Comparison of ENCODE assay signal across 19 cellular contexts in the genomic region with DNA sequence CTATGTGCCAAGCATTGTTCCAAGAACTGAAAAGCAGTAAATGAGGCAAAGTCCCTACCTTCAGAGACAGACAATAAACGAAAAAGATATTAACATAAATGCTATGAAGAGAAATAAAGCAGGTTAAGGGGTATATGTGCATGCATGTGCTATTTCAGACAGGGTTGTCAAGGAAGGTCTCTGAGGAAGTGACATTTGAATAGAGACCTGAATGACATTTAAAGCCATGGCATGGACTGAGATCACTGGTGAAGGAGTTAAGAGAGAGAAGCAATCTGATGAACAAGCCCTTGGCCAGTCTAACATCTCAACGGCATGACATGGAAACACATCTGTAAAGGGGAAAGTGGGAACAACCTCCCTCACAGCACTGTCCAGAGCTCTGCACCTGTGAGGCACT. TPM values are rescaled to one million over a fixed set of nuclear protein-coding genes. Genes with fewer than 3 reads are reported as not detected.
DNase-seq lines count a peak whose midpoint lies in the region; ATAC-seq and TF ChIP-seq lines count a peak whose summit lies in the region.
"Had no signal": no experiment of that assay in that cellular context is flagged by ENCODE, and none has a peak within 500 bp of the region (broad histone marks: within the 10 kb centered on the region; RNA-seq: fewer than 3 reads in every experiment).

No MANE protein-coding gene starts in this region.

- POLR2A ChIA-PET in WTC11 (lab: Charles Lee), result no interaction called here
- POLR2A ChIA-PET in CD8-positive, alpha-beta T cell (lab: Charles Lee), result no interaction called here

- H3K4me2 ChIP-seq in BLaER1, result peak overlapping the region; percentile 10; the same call in 1 of the 2 replicates
- H3K4me2 ChIP-seq: GM23338 had no signal

- peaks cover 26% of the 10 kb centered on the region for H3K36me3 ChIP-seq in BLaER1
- no peaks in the 10 kb centered on the region for H3K36me3 ChIP-seq in CD8-positive, alpha-beta T cell (ENCODE audit: insufficient read depth, low read length)

- no peaks in the 10 kb centered on the region for H3K27me3 Mint-ChIP-seq in IgD-negative memory B cell
- H3K27me3 Mint-ChIP-seq in endothelial cell (ENCODE audit: unreplicated experiment), result peaks cover 3% of the 10 kb centered on the region
- no peaks in the 10 kb centered on the region for H3K27me3 Mint-ChIP-seq in stimulated activated memory B cell treated with anti-CD40 and anti-IgM and Interleukin-4, amounts not matched to agents 10 μg/mL and 1 μg/mL and 100 μg/mL, for 72 hours
- no peaks in the 10 kb centered on the region; the same call in none of the 2 replicates for H3K27me3 Mint-ChIP-seq in WTC11 (ENCODE audit: low read depth)
- H3K27me3 Mint-ChIP-seq in CD8-positive, alpha-beta T cell (ENCODE audit: low read depth), result no peaks in the 10 kb centered on the region
- H3K27me3 Mint-ChIP-seq: CD4-positive, alpha-beta T cell had no signal

- H3K9ac ChIP-seq in BLaER1, result no peak overlapping the region

- intact Hi-C loops in CD8-positive, alpha-beta T cell (cut with DNase I, micrococcal nuclease), result no loop called here

- peak overlapping the region; percentile 1 to 63 (median 63) for H3K27ac Mint-ChIP-seq in IgD-negative memory B cell
- no peak overlapping the region for H3K27ac Mint-ChIP-seq in endothelial cell (ENCODE audit: unreplicated experiment)
- peak overlapping the region; percentile 74 for H3K27ac Mint-ChIP-seq in stimulated activated memory B cell treated with anti-CD40 and anti-IgM and Interleukin-4, amounts not matched to agents 10 μg/mL and 1 μg/mL and 100 μg/mL, for 72 hours
- no peak overlapping the region for H3K27ac Mint-ChIP-seq in WTC11
- no peak overlapping the region for H3K27ac Mint-ChIP-seq in CD8-positive, alpha-beta T cell
- H3K27ac Mint-ChIP-seq: CD4-positive, alpha-beta T cell; GM23338 had no signal

- peaks cover 11% of the 10 kb centered on the region for H3K36me3 Mint-ChIP-seq in IgD-negative memory B cell
- peaks cover 28% of the 10 kb centered on the region for H3K36me3 Mint-ChIP-seq in endothelial cell (ENCODE audit: low read depth, unreplicated experiment)
- H3K36me3 Mint-ChIP-seq in stimulated activated memory B cell treated with anti-CD40 and anti-IgM and Interleukin-4, amounts not matched to agents 10 μg/mL and 1 μg/mL and 100 μg/mL, for 72 hours, result peaks cover 45% of the 10 kb centered on the region
- H3K36me3 Mint-ChIP-seq in WTC11, result peaks cover 26% of the 10 kb centered on the region
- H3K36me3 Mint-ChIP-seq in CD8-positive, alpha-beta T cell, result peaks cover 11% of the 10 kb centered on the region

- DNase-seq in endothelial cell (ENCODE audit: low spot score) (no peak), WTC11 (ENCODE audit: low spot score) (no peak), GM19240 (ENCODE audit: insufficient read length, low spot score) (no peak)
- DNase-seq in CD8-positive, alpha-beta T cell, result no peak
- DNase-seq: 8988T; BE2C; CD4-positive, alpha-beta T cell; DMS153; DMS79; GF-D8; HCEC 1CT; KG1 had no signal

- H3K4me3 ChIP-seq in BLaER1, result no peak overlapping the region
- no peak overlapping the region for H3K4me3 ChIP-seq in CD8-positive, alpha-beta T cell (ENCODE audit: low read depth, low read length)
- H3K4me3 ChIP-seq: GM23338 had no signal

- CTCF ChIA-PET in WTC11 (lab: Charles Lee), result no interaction called here
- CTCF ChIA-PET in CD8-positive, alpha-beta T cell (lab: Charles Lee), result no interaction called here

- H3K4me1 Mint-ChIP-seq in IgD-negative memory B cell (peaks cover 53 to 63% (median 58%) of the 10 kb centered on the region in 3 donors), endothelial cell (ENCODE audit: unreplicated experiment) (peaks cover 10% of the 10 kb centered on the region), WTC11 (peaks cover 47% of the 10 kb centered on the region)
- H3K4me1 Mint-ChIP-seq in stimulated activated memory B cell treated with anti-CD40 and anti-IgM and Interleukin-4, amounts not matched to agents 10 μg/mL and 1 μg/mL and 100 μg/mL, for 72 hours, result peaks cover 67% of the 10 kb centered on the region
- no peaks in the 10 kb centered on the region for H3K4me1 Mint-ChIP-seq in CD8-positive, alpha-beta T cell (ENCODE audit: low read depth)

- H3K4me3 Mint-ChIP-seq in IgD-negative memory B cell, result peak overlapping the region; percentile 9 to 90 (median 69)
- H3K4me3 Mint-ChIP-seq in endothelial cell (ENCODE audit: unreplicated experiment), result peak overlapping the region; percentile 34
- peak overlapping the region; percentile 49 for H3K4me3 Mint-ChIP-seq in stimulated activated memory B cell treated with anti-CD40 and anti-IgM and Interleukin-4, amounts not matched to agents 10 μg/mL and 1 μg/mL and 100 μg/mL, for 72 hours
- no peak overlapping the region for H3K4me3 Mint-ChIP-seq in WTC11
- H3K4me3 Mint-ChIP-seq in CD8-positive, alpha-beta T cell, result no peak overlapping the region
- H3K4me3 Mint-ChIP-seq: CD4-positive, alpha-beta T cell; GM23338 had no signal

- ATAC-seq in stimulated activated memory B cell treated with anti-CD40 and anti-IgM and Interleukin-4, amounts not matched to agents 10 μg/mL and 1 μg/mL and 100 μg/mL, for 72 hours, result peak; percentile 81
- no peak for ATAC-seq in WTC11
- ATAC-seq in HG03139 (IDR thresholded peaks at IDR 0.05; ENCODE audit: unreplicated experiment), result no peak
- ATAC-seq in CD8-positive, alpha-beta T cell, result no peak
- ATAC-seq: GM23338, HepG2 had no signal

- H3K9me3 Mint-ChIP-seq in IgD-negative memory B cell (peaks cover 0 to 7% (median 3%) of the 10 kb centered on the region in 3 donors), endothelial cell (ENCODE audit: unreplicated experiment) (peaks cover 10% of the 10 kb centered on the region), WTC11 (peaks cover 28% of the 10 kb centered on the region)
- H3K9me3 Mint-ChIP-seq in stimulated activated memory B cell treated with anti-CD40 and anti-IgM and Interleukin-4, amounts not matched to agents 10 μg/mL and 1 μg/mL and 100 μg/mL, for 72 hours, result peaks cover 8% of the 10 kb centered on the region
- peaks cover 2% of the 10 kb centered on the region for H3K9me3 Mint-ChIP-seq in CD8-positive, alpha-beta T cell
- H3K9me3 Mint-ChIP-seq: CD4-positive, alpha-beta T cell had no signal

- TF ChIP-seq CTCF in endothelial cell (IDR thresholded peaks at IDR 0.05; ENCODE audit: unreplicated experiment), result no peak
- no peak for TF ChIP-seq CTCF in WTC11 (IDR thresholded peaks at IDR 0.05)
- TF ChIP-seq CTCF in CD8-positive, alpha-beta T cell (IDR thresholded peaks at IDR 0.05), result no peak

- H3K27me3 ChIP-seq in BLaER1, result no peaks in the 10 kb centered on the region
- no peaks in the 10 kb centered on the region for H3K27me3 ChIP-seq in CD8-positive, alpha-beta T cell (ENCODE audit: insufficient read depth, low read length)
- H3K27me3 ChIP-seq: BE2C had no signal

- peaks cover 28% of the 10 kb centered on the region for H3K9me3 ChIP-seq in BLaER1
- H3K9me3 ChIP-seq in CD8-positive, alpha-beta T cell (ENCODE audit: low read length), result no peaks in the 10 kb centered on the region
- H3K9me3 ChIP-seq: BE2C had no signal

- no peaks in the 10 kb centered on the region for H4K20me1 ChIP-seq in BLaER1

- H3K4me1 ChIP-seq in BLaER1, result peaks cover 48% of the 10 kb centered on the region
- no peaks in the 10 kb centered on the region for H3K4me1 ChIP-seq in CD8-positive, alpha-beta T cell (ENCODE audit: insufficient read depth, low read length)
- H3K4me1 ChIP-seq: BE2C had no signal

- H3K27ac ChIP-seq in BLaER1, result no peak overlapping the region
- H3K27ac ChIP-seq in CD8-positive, alpha-beta T cell (ENCODE audit: low read depth, low read length), result no peak overlapping the region
- H3K27ac ChIP-seq: C4-2B had no signal

TF ChIP-seq in WTC11, 78 proteins besides CTCF, POLR2A, EP300 and RAD21:
- TF ChIP-seq, protein P1, sequence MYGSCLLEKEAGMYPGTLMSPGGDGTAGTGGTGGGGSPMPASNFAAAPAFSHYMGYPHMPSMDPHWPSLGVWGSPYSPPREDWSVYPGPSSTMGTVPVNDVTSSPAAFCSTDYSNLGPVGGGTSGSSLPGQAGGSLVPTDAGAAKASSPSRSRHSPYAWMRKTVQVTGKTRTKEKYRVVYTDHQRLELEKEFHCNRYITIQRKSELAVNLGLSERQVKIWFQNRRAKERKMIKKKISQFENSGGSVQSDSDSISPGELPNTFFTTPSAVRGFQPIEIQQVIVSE (CRISPR knock-in tag; IDR thresholded peaks at IDR 0.05; ENCODE audit: borderline replicate concordance), result no peak
- TF ChIP-seq, protein P2, sequence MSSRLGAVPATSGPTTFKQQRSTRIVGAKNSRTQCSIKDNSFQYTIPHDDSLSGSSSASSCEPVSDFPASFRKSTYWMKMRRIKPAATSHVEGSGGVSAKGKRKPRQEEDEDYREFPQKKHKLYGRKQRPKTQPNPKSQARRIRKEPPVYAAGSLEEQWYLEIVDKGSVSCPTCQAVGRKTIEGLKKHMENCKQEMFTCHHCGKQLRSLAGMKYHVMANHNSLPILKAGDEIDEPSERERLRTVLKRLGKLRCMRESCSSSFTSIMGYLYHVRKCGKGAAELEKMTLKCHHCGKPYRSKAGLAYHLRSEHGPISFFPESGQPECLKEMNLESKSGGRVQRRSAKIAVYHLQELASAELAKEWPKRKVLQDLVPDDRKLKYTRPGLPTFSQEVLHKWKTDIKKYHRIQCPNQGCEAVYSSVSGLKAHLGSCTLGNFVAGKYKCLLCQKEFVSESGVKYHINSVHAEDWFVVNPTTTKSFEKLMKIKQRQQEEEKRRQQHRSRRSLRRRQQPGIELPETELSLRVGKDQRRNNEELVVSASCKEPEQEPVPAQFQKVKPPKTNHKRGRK (CRISPR knock-in tag; IDR thresholded peaks at IDR 0.05; ENCODE audit: borderline replicate concordance), result no peak
- TF ChIP-seq, protein P3, sequence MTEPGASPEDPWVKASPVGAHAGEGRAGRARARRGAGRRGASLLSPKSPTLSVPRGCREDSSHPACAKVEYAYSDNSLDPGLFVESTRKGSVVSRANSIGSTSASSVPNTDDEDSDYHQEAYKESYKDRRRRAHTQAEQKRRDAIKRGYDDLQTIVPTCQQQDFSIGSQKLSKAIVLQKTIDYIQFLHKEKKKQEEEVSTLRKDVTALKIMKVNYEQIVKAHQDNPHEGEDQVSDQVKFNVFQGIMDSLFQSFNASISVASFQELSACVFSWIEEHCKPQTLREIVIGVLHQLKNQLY (CRISPR knock-in tag; IDR thresholded peaks at IDR 0.05), result no peak
- no peak for TF ChIP-seq MYBL2 (CRISPR knock-in tag; IDR thresholded peaks at IDR 0.05)
TF ChIP-seq in WTC11: peak in this region for 0.

RNA-seq across cellular contexts. Expression of a gene that starts 14.5 kb away (rescaled TPM):
- polyA plus RNA-seq in IgD-negative memory B cell, result 15.1 TPM
- 24.2 TPM for total RNA-seq in endothelial cell (ENCODE audit: unreplicated experiment)
- total RNA-seq in WTC11 (2021), result 14.0 to 14.7 TPM (median 14.4 TPM) in 3 replicates
- total RNA-seq in CD8-positive, alpha-beta T cell, result under 1 TPM; 0.39 to 0.62 TPM

RNA-seq across cellular contexts. Expression of a gene that starts 30.7 kb away (rescaled TPM):
- polyA plus RNA-seq in IgD-negative memory B cell, result 166 TPM
- total RNA-seq in endothelial cell (ENCODE audit: unreplicated experiment) (52.5 TPM), WTC11 (2021) (112 to 126 TPM (median 124 TPM) in 3 replicates)
- total RNA-seq in CD8-positive, alpha-beta T cell, result 10 to 100 TPM; 37.8 to 40.1 TPM

Comparison
In these comparisons a context has a peak if more than half of its experiments do, and no peak if none do; other contexts are left out.
1. H3K27ac Mint-ChIP-seq: peak in IgD-negative memory B cell (3 of 3) and stimulated activated memory B cell treated with anti-CD40 and anti-IgM and Interleukin-4, amounts not matched to agents 10 μg/mL and 1 μg/mL and 100 μg/mL, for 72 hours (single experiment); none in endothelial cell (single experiment), WTC11 (single experiment) and CD8-positive, alpha-beta T cell (single experiment).
2. H3K4me3 Mint-ChIP-seq: peak in IgD-negative memory B cell (4 of 4), endothelial cell (single experiment) and stimulated activated memory B cell treated with anti-CD40 and anti-IgM and Interleukin-4, amounts not matched to agents 10 μg/mL and 1 μg/mL and 100 μg/mL, for 72 hours (single experiment); none in WTC11 (single experiment) and CD8-positive, alpha-beta T cell (single experiment).